Comparison of ENCODE assay signal across 31 cellular contexts in the genomic region with DNA sequence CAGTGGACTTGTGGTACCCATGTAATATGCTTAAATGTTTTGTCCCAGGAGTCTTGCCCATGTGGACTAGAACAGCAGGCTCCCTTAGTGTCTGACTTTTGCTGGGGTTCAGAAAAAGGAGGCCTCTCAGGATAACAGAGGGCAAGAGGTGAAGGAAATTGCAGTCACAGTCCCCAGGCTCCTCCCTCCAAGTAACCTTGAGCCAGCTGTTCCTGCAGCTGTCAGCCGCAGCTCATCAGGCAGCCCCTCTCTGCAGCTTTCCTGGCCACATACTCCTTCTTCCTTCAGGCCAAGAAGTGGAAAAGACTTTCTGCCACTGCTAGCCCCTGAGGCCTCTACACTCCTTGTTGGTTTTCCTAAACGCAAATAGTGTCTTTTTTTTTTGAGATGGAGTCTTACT. TPM values are rescaled to one million over a fixed set of nuclear protein-coding genes. Genes with fewer than 3 reads are reported as not detected.
DNase-seq lines count a peak whose midpoint lies in the region; ATAC-seq, FAIRE-seq and TF ChIP-seq lines count a peak whose summit lies in the region.
"Had no signal": no experiment of that assay in that cellular context is flagged by ENCODE, and none has a peak within 500 bp of the region (broad histone marks: within the 10 kb centered on the region; RNA-seq: fewer than 3 reads in every experiment).

No MANE protein-coding gene starts in this region.

- intact Hi-C loops in activated CD4-positive, alpha-beta T cell treated with anti-CD3 and anti-CD28 coated beads for 36 hours (cut with DNase I, micrococcal nuclease) = loop anchor here in 1 of 2 experiments (1.0 to 2.0 kb wide), 2 partner anchors 11 to 15 kb away; no protein-coding TSS in a partner anchor
- intact Hi-C loops in HepG2 (cut with micrococcal nuclease; ENCODE audit: unreplicated experiment) = no loop called here
- intact Hi-C loops in right lobe of liver (cut with DNase I) = no loop called here
- intact Hi-C loops in activated T-helper 2 cell treated with anti-CD3 and anti-CD28 coated beads, Interferon-gamma antibody, Interleukin-2, Interleukin-4, amounts not matched to agents 10 μg/mL and 5 μg/mL and 100 μg/mL, durations not matched to agents 14 hours and 24 hours and 36 hours (cut with micrococcal nuclease) = loop anchor here (1.0 to 2.0 kb wide), 4 partner anchors 9 to 249 kb away; no protein-coding TSS in a partner anchor

- in situ Hi-C loops in HepG2 (cut with HindIII; ENCODE audit: extremely low pct_ligation_motif_present, low pct_unique_long_range_greater_than_20kb) = no loop called here

- H3K4me3 ChIP-seq in HepG2 (replicated peaks in 1 of 3; ENCODE audit: insufficient read depth in 1 of 3, low read depth in 2 of 3, low read length in 3 of 3) (no peak overlapping the region), right lobe of liver (no peak overlapping the region), thymus (ENCODE audit: low read length) (no peak overlapping the region)
- H3K4me3 ChIP-seq: gastrocnemius medialis, PC-9, psoas muscle, sigmoid colon had no signal

- CTCF ChIA-PET in activated CD4-positive, alpha-beta T cell treated with anti-CD3 and anti-CD28 coated beads for 36 hours (lab: Charles Lee) = interaction anchor here (0.7 kb wide), 1 partner anchor 8 kb away, joined by 3 read pairs; no protein-coding TSS in a partner anchor
- CTCF ChIA-PET in HepG2 (lab: Yijun Ruan, JAX; ENCODE audit: low intra/inter-chr PET ratio, low total read pairs) = no interaction called here

- peak overlapping the region; percentile 80 for H3K27ac Mint-ChIP-seq in activated CD4-positive, alpha-beta T cell treated with anti-CD3 and anti-CD28 coated beads for 36 hours
- H3K27ac Mint-ChIP-seq in activated T-helper 2 cell treated with anti-CD3 and anti-CD28 coated beads, Interferon-gamma antibody, Interleukin-2, Interleukin-4, amounts not matched to agents 10 μg/mL and 5 μg/mL and 100 μg/mL, durations not matched to agents 14 hours and 24 hours and 36 hours = peak overlapping the region; percentile 99
- H3K27ac Mint-ChIP-seq: CD14-positive monocyte, type B pancreatic cell had no signal

- BruUV-seq in HepG2 (replicated peaks; lab: Mats Ljungman, UMichigan) = no TSS peak

- TF ChIP-seq CTCF in HepG2 (CRISPR knock-in tag; IDR thresholded peaks at IDR 0.05) (no peak), right lobe of liver (IDR thresholded peaks at IDR 0.05) (no peak)

- H3K9me3 Mint-ChIP-seq in activated CD4-positive, alpha-beta T cell treated with anti-CD3 and anti-CD28 coated beads for 36 hours (ENCODE audit: low read depth) = no peaks in the 10 kb centered on the region
- peaks cover 5% of the 10 kb centered on the region for H3K9me3 Mint-ChIP-seq in activated T-helper 2 cell treated with anti-CD3 and anti-CD28 coated beads, Interferon-gamma antibody, Interleukin-2, Interleukin-4, amounts not matched to agents 10 μg/mL and 5 μg/mL and 100 μg/mL, durations not matched to agents 14 hours and 24 hours and 36 hours
- H3K9me3 Mint-ChIP-seq: CD14-positive monocyte, naive B cell, type B pancreatic cell had no signal

- H3K79me2 ChIP-seq in HepG2 (ENCODE audit: insufficient read depth, low read length) = no peaks in the 10 kb centered on the region

- no peak for FAIRE-seq in HepG2 (lab: Jason Lieb, UNC)
- FAIRE-seq: endothelial cell of umbilical vein, kidney had no signal

- POLR2A ChIA-PET in activated CD4-positive, alpha-beta T cell treated with anti-CD3 and anti-CD28 coated beads for 36 hours (lab: Charles Lee) = no interaction called here
- POLR2A ChIA-PET in HepG2 (lab: Yijun Ruan, JAX) = no interaction called here

- H2AFZ ChIP-seq in HepG2 (ENCODE audit: low read length) = no peak overlapping the region
- H2AFZ ChIP-seq: PC-9 had no signal

- H3K4me3 Mint-ChIP-seq in activated CD4-positive, alpha-beta T cell treated with anti-CD3 and anti-CD28 coated beads for 36 hours = no peak overlapping the region
- no peak overlapping the region for H3K4me3 Mint-ChIP-seq in activated T-helper 2 cell treated with anti-CD3 and anti-CD28 coated beads, Interferon-gamma antibody, Interleukin-2, Interleukin-4, amounts not matched to agents 10 μg/mL and 5 μg/mL and 100 μg/mL, durations not matched to agents 14 hours and 24 hours and 36 hours (ENCODE audit: low read depth)
- H3K4me3 Mint-ChIP-seq: type B pancreatic cell had no signal

- TF ChIP-seq RAD21 in HepG2 (CRISPR knock-in tag; IDR thresholded peaks at IDR 0.05) = no peak

- H3K4me1 ChIP-seq in HepG2 (ENCODE audit: insufficient read depth, low read length) (peaks cover 3% of the 10 kb centered on the region), right lobe of liver (no peaks in the 10 kb centered on the region), thymus (ENCODE audit: control insufficient read depth, insufficient read depth, low read length) (peaks cover 20% of the 10 kb centered on the region)
- H3K4me1 ChIP-seq: gastrocnemius medialis, psoas muscle, sigmoid colon had no signal

- TF ChIP-seq POLR2A in HepG2 (IDR thresholded peaks at IDR 0.05; ENCODE audit: insufficient read depth in 1 of 2, low read depth in 2 of 2, low read length in 2 of 2) = no peak
- TF ChIP-seq POLR2A in right lobe of liver (IDR thresholded peaks at IDR 0.05) = no peak

- TF ChIP-seq EP300 in HepG2 (IDR thresholded peaks at IDR 0.05; ENCODE audit: low read depth in 2 of 2, low read length in 2 of 2) = no peak
- no peak for TF ChIP-seq EP300 in HepG2 (CRISPR knock-in tag; IDR thresholded peaks at IDR 0.05; ENCODE audit: borderline replicate concordance)

- H3K9me3 ChIP-seq in HepG2 (ENCODE audit: low read length) (no peaks in the 10 kb centered on the region), right lobe of liver (no peaks in the 10 kb centered on the region), thymus (ENCODE audit: control insufficient read depth) (no peaks in the 10 kb centered on the region)
- H3K9me3 ChIP-seq: gastrocnemius medialis, psoas muscle, sigmoid colon had no signal

- 0% methylated on average over 2 of the region's 2 CpGs for whole genome bisulfite sequencing in HepG2 (ENCODE audit: low lambda C conversion rate)
- 46% methylated on average over 2 of the region's 2 CpGs for WGBS in right lobe of liver (ENCODE audit: insufficient coverage, low coverage, low lambda C conversion rate, missing lambda C conversion rate)
- 85% methylated on average over 2 of the region's 2 CpGs for WGBS in thymus

- no peaks in the 10 kb centered on the region for H4K20me1 ChIP-seq in HepG2 (ENCODE audit: insufficient read depth, low read length)

- no peaks in the 10 kb centered on the region for H3K36me3 ChIP-seq in HepG2 (replicated peaks in 1 of 2; ENCODE audit: control insufficient read depth in 1 of 2, insufficient read depth in 2 of 2, low read length in 2 of 2)
- H3K36me3 ChIP-seq in right lobe of liver = no peaks in the 10 kb centered on the region
- no peaks in the 10 kb centered on the region for H3K36me3 ChIP-seq in thymus (ENCODE audit: control insufficient read depth, insufficient read depth)
- H3K36me3 ChIP-seq: brain microvascular endothelial cell, gastrocnemius medialis, sigmoid colon had no signal

- H3K4me1 Mint-ChIP-seq in activated CD4-positive, alpha-beta T cell treated with anti-CD3 and anti-CD28 coated beads for 36 hours = peaks cover 33% of the 10 kb centered on the region
- peaks cover 58% of the 10 kb centered on the region for H3K4me1 Mint-ChIP-seq in activated T-helper 2 cell treated with anti-CD3 and anti-CD28 coated beads, Interferon-gamma antibody, Interleukin-2, Interleukin-4, amounts not matched to agents 10 μg/mL and 5 μg/mL and 100 μg/mL, durations not matched to agents 14 hours and 24 hours and 36 hours (ENCODE audit: low read depth)

- no peaks in the 10 kb centered on the region; a peak in 1 of 5 replicates for H3K27me3 ChIP-seq in HepG2 (ENCODE audit: control insufficient read depth in 1 of 2, insufficient read depth in 2 of 2, low read length in 2 of 2)
- H3K27me3 ChIP-seq in right lobe of liver = no peaks in the 10 kb centered on the region
- no peaks in the 10 kb centered on the region for H3K27me3 ChIP-seq in thymus (ENCODE audit: control insufficient read depth, insufficient read depth)
- H3K27me3 ChIP-seq: brain microvascular endothelial cell, gastrocnemius medialis, sigmoid colon had no signal

- no peaks in the 10 kb centered on the region for H3K36me3 Mint-ChIP-seq in activated CD4-positive, alpha-beta T cell treated with anti-CD3 and anti-CD28 coated beads for 36 hours (ENCODE audit: low read depth)
- H3K36me3 Mint-ChIP-seq in activated T-helper 2 cell treated with anti-CD3 and anti-CD28 coated beads, Interferon-gamma antibody, Interleukin-2, Interleukin-4, amounts not matched to agents 10 μg/mL and 5 μg/mL and 100 μg/mL, durations not matched to agents 14 hours and 24 hours and 36 hours (ENCODE audit: low read depth) = peaks cover 46% of the 10 kb centered on the region
- H3K36me3 Mint-ChIP-seq: CD14-positive monocyte, naive B cell, type B pancreatic cell had no signal

- H3K9ac ChIP-seq in HepG2 (ENCODE audit: insufficient read depth, low read depth, low read length) = no peak overlapping the region

- H3K27ac ChIP-seq in HepG2 (ENCODE audit: extremely low read length, insufficient read depth, low read length) = no peak overlapping the region
- H3K27ac ChIP-seq in right lobe of liver = no peak overlapping the region
- H3K27ac ChIP-seq in thymus (ENCODE audit: low read depth) = peak overlapping the region; percentile 81
- H3K27ac ChIP-seq: 22Rv1, brain microvascular endothelial cell, gastrocnemius medialis, PC-9, psoas muscle, sigmoid colon had no signal

- no peak for DNase-seq in activated CD4-positive, alpha-beta T cell treated with anti-CD3 and anti-CD28 coated beads for 36 hours
- DNase-seq in activated CD4-positive, alpha-beta T cell treated with anti-CD3 and anti-CD28 coated beads for 48 hours = no peak
- DNase-seq in HepG2 (ENCODE audit: low spot score) (no peak), right lobe of liver (no peak), ureter (ENCODE audit: low spot score) (no peak)
- no peak for DNase-seq in activated T-helper 2 cell treated with anti-CD3 and anti-CD28 coated beads, Interferon-gamma antibody, Interleukin-2, Interleukin-4, amounts not matched to agents 10 μg/mL and 5 μg/mL and 100 μg/mL, durations not matched to agents 14 hours and 24 hours and 36 hours (ENCODE audit: low spot score)
- DNase-seq: activated CD8-positive, alpha-beta memory T cell treated with anti-CD3 and anti-CD28 coated beads, Interleukin-2, amount 50 U/mL, for 48 hours; activated gamma-delta T cell; amygdala; brain microvascular endothelial cell; Calu3; DMS79 treated with DMSO at 0.1 percent for 48 hours; gastrocnemius medialis; kidney; midbrain; naive B cell; NCI-H146; nucleus accumbens; PC-9; psoas muscle; sigmoid colon; stimulated activated CD4-positive, alpha-beta T cell treated with anti-CD3 and anti-CD28 coated beads, Interleukin-4, amount 100 ng/mL, for 24 hours; substantia nigra had no signal

- no peak for ATAC-seq in activated CD4-positive, alpha-beta T cell treated with anti-CD3 and anti-CD28 coated beads for 36 hours
- ATAC-seq in HepG2 (no peak), right lobe of liver (no peak), GM21381 (IDR thresholded peaks at IDR 0.05; ENCODE audit: unreplicated experiment) (no peak)
- ATAC-seq: gastrocnemius medialis, HCT116, psoas muscle, SK-N-SH treated with all-trans-retinoic acid at 6 μM for 48 hours had no signal

- H3K27me3 Mint-ChIP-seq in activated CD4-positive, alpha-beta T cell treated with anti-CD3 and anti-CD28 coated beads for 36 hours = peaks cover 5% of the 10 kb centered on the region
- H3K27me3 Mint-ChIP-seq in activated T-helper 2 cell treated with anti-CD3 and anti-CD28 coated beads, Interferon-gamma antibody, Interleukin-2, Interleukin-4, amounts not matched to agents 10 μg/mL and 5 μg/mL and 100 μg/mL, durations not matched to agents 14 hours and 24 hours and 36 hours (ENCODE audit: low read depth) = no peaks in the 10 kb centered on the region

- H3K4me2 ChIP-seq in HepG2 (ENCODE audit: low read depth, low read length) = no peak overlapping the region
- H3K4me2 ChIP-seq: PC-9 had no signal

RNA-seq across cellular contexts. Expression of a gene that starts 6.3 kb away (rescaled TPM):
- total RNA-seq in activated CD4-positive, alpha-beta T cell treated with anti-CD3 and anti-CD28 coated beads for 36 hours = under 1 TPM; 0.53 to 0.58 TPM
- total RNA-seq in HepG2 (2016; rRNA removed; fragmentation: Illumina TruSeq; extraction: Trizol) = 0.04 TPM in 1 of 2 replicates, not detected in the other
- not detected in 2 replicates for total RNA-seq in HepG2 (2016; cell fraction: cytosol; rRNA removed; fragmentation: Illumina TruSeq; extraction: Trizol; ENCODE audit: low read depth)
- 0.04 TPM in 1 of 2 replicates, not detected in the other for total RNA-seq in HepG2 (2016; cell fraction: insoluble cytoplasmic fraction; rRNA removed; fragmentation: Illumina TruSeq; extraction: Trizol)
- 0.17 TPM in 1 of 2 replicates, not detected in the other for total RNA-seq in HepG2 (2016; cell fraction: membrane; rRNA removed; fragmentation: Illumina TruSeq; extraction: Trizol)
- 0.06 TPM in 1 of 2 replicates, not detected in the other for total RNA-seq in HepG2 (2016; cell fraction: nucleus; rRNA removed; fragmentation: Illumina TruSeq; extraction: Trizol)
- 0.01 and 0.22 TPM in 2 replicates for polyA plus RNA-seq in HepG2 (2011; rRNA removed)
- polyA plus RNA-seq in HepG2 (2011; cell fraction: cytosol; rRNA removed) = 0.01 and 0.06 TPM in 2 replicates
- 0.32 and 0.33 TPM in 2 replicates for polyA plus RNA-seq in HepG2 (2011; cell fraction: nucleus; rRNA removed)
- polyA plus RNA-seq in HepG2 (2012) = 0.07 and 0.23 TPM in 2 replicates
- polyA plus RNA-seq in HepG2 (2016; cell fraction: cytosol; fragmentation: Illumina TruSeq; extraction: Trizol; ENCODE audit: low read depth) = not detected in 2 replicates
- 0.03 TPM in 1 of 2 replicates, not detected in the other for polyA plus RNA-seq in HepG2 (2016; cell fraction: insoluble cytoplasmic fraction; fragmentation: Illumina TruSeq; extraction: Trizol; ENCODE audit: low read depth)
- polyA plus RNA-seq in HepG2 (2016; cell fraction: membrane; fragmentation: Illumina TruSeq; extraction: Trizol; ENCODE audit: low read depth) = not detected in 2 replicates
- polyA plus RNA-seq in HepG2 (2016; cell fraction: nucleus; fragmentation: Illumina TruSeq; extraction: Trizol; ENCODE audit: insufficient read depth, low read depth) = not detected in 2 replicates
- 0.05 and 0.08 TPM in 2 replicates for polyA minus RNA-seq in HepG2 (2011; rRNA and poly(A)+ RNA removed; ENCODE audit: low replicate concordance)
- polyA minus RNA-seq in HepG2 (2011; cell fraction: cytosol; rRNA and poly(A)+ RNA removed) = not detected in 2 replicates
- polyA minus RNA-seq in HepG2 (2011; cell fraction: nucleus; rRNA and poly(A)+ RNA removed) = 0.13 and 0.99 TPM in 2 replicates
- under 1 TPM in 5 of 6 experiments, not detected in 1; 0.04 to 0.56 (median 0.07) TPM for total RNA-seq in right lobe of liver
- total RNA-seq in activated T-helper 2 cell treated with anti-CD3 and anti-CD28 coated beads, Interferon-gamma antibody, Interleukin-2, Interleukin-4, amounts not matched to agents 10 μg/mL and 5 μg/mL and 100 μg/mL, durations not matched to agents 14 hours and 24 hours and 36 hours = 6.0 and 6.1 TPM in 2 replicates
- polyA plus RNA-seq in thymus = 2.4 TPM
- 0.34 TPM for total RNA-seq in ureter
- total RNA-seq: endothelial cell of umbilical vein, PC-9 had no signal
- polyA plus RNA-seq: CD14-positive monocyte had no signal
